Comparison of ENCODE assay signal across 17 cellular contexts in genomic region chr16:80125677-80126076, GRCh38.
DNase-seq lines count a peak whose midpoint lies in the region; ATAC-seq and TF ChIP-seq lines count a peak whose summit lies in the region.
"Had no signal": no experiment of that assay in that cellular context is flagged by ENCODE, and none has a peak within 500 bp of the region (broad histone marks: within the 10 kb centered on the region; RNA-seq: fewer than 3 reads in every experiment).

No MANE protein-coding gene starts in this region.

- 58% methylated on average over 5 of the region's 5 CpGs for WGBS in right cardiac atrium
- 40 to 48% (median 41%) methylated on average over 5 of the region's 5 CpGs for WGBS in psoas muscle, 3 donors

- H3K4me3 ChIP-seq in AG10803 (ENCODE audit: low read length) (no peak overlapping the region), right cardiac atrium (ENCODE audit: low read length) (no peak overlapping the region), psoas muscle (no peak overlapping the region)
- H3K4me3 ChIP-seq: Peyer's patch had no signal

- H3K27me3 Mint-ChIP-seq in activated T-helper 17 cell treated with anti-CD3 and anti-CD28 coated beads, Interleukin-2, amount 50 U/mL, for 72 hours = peaks cover 13% of the 10 kb centered on the region
- peaks cover 4% of the 10 kb centered on the region for H3K27me3 Mint-ChIP-seq in activated naive CD4-positive, alpha-beta T cell treated with anti-CD3 and anti-CD28 coated beads for 36 hours (ENCODE audit: low read depth)

- H3K27ac ChIP-seq in right cardiac atrium (ENCODE audit: low read length) (no peak overlapping the region), psoas muscle (no peak overlapping the region)
- H3K27ac ChIP-seq: Peyer's patch had no signal

- H3K9me3 ChIP-seq in right cardiac atrium (ENCODE audit: control insufficient read depth, low read length) (no peaks in the 10 kb centered on the region), psoas muscle (no peaks in the 10 kb centered on the region)
- H3K9me3 ChIP-seq: Peyer's patch had no signal

- DNase-seq in AG10803 (ENCODE audit: low read depth) (peak; percentile 49), fibroblast of gingiva (ENCODE audit: low read depth) (peak; percentile 5), right cardiac atrium (peak; percentile 36 to 83 (median 73)), psoas muscle (peak; percentile 23 to 62)
- DNase-seq in activated naive CD4-positive, alpha-beta T cell treated with anti-CD3 and anti-CD28 coated beads for 36 hours = no peak
- DNase-seq: COR-L47, DMS153, H9, Karpas-422, NCI-H1930, NCI-H2171, NCI-H510A, Peyer's patch had no signal

- CTCF ChIA-PET in activated naive CD4-positive, alpha-beta T cell treated with anti-CD3 and anti-CD28 coated beads for 36 hours (lab: Charles Lee) = no interaction called here

- intact Hi-C loops in right cardiac atrium (cut with DNase I) (no loop called here), psoas muscle (cut with DNase I) (no loop called here)
- intact Hi-C loops in activated naive CD4-positive, alpha-beta T cell treated with anti-CD3 and anti-CD28 coated beads for 36 hours (cut with micrococcal nuclease) = no loop called here

- H3K4me1 Mint-ChIP-seq in activated T-helper 17 cell treated with anti-CD3 and anti-CD28 coated beads, Interleukin-2, amount 50 U/mL, for 72 hours = no peaks in the 10 kb centered on the region
- no peaks in the 10 kb centered on the region for H3K4me1 Mint-ChIP-seq in activated naive CD4-positive, alpha-beta T cell treated with anti-CD3 and anti-CD28 coated beads for 36 hours (ENCODE audit: low read depth)
- H3K4me1 Mint-ChIP-seq: CD14-positive monocyte, H9 had no signal

- H3K27me3 ChIP-seq in right cardiac atrium (ENCODE audit: control insufficient read depth, insufficient read depth) (no peaks in the 10 kb centered on the region), psoas muscle (ENCODE audit: insufficient read depth in 3 of 3, low read length in 2 of 3) (no peaks in the 10 kb centered on the region)
- H3K27me3 ChIP-seq: Peyer's patch had no signal

- H3K4me1 ChIP-seq in right cardiac atrium (ENCODE audit: control insufficient read depth, insufficient read depth, low read length) = no peaks in the 10 kb centered on the region
- H3K4me1 ChIP-seq in psoas muscle = no peaks in the 10 kb centered on the region
- H3K4me1 ChIP-seq: Peyer's patch had no signal

- H3K36me3 Mint-ChIP-seq in activated T-helper 17 cell treated with anti-CD3 and anti-CD28 coated beads, Interleukin-2, amount 50 U/mL, for 72 hours (ENCODE audit: low read depth) = no peaks in the 10 kb centered on the region
- H3K36me3 Mint-ChIP-seq in activated naive CD4-positive, alpha-beta T cell treated with anti-CD3 and anti-CD28 coated beads for 36 hours (ENCODE audit: low read depth) = no peaks in the 10 kb centered on the region
- H3K36me3 Mint-ChIP-seq: CD14-positive monocyte had no signal

- no peak overlapping the region for H3K4me3 Mint-ChIP-seq in activated T-helper 17 cell treated with anti-CD3 and anti-CD28 coated beads, Interleukin-2, amount 50 U/mL, for 72 hours
- H3K4me3 Mint-ChIP-seq in activated naive CD4-positive, alpha-beta T cell treated with anti-CD3 and anti-CD28 coated beads for 36 hours = no peak overlapping the region
- H3K4me3 Mint-ChIP-seq: CD14-positive monocyte, H9 had no signal

- no peak overlapping the region for H3K27ac Mint-ChIP-seq in activated T-helper 17 cell treated with anti-CD3 and anti-CD28 coated beads, Interleukin-2, amount 50 U/mL, for 72 hours
- H3K27ac Mint-ChIP-seq in activated naive CD4-positive, alpha-beta T cell treated with anti-CD3 and anti-CD28 coated beads for 36 hours = no peak overlapping the region
- H3K27ac Mint-ChIP-seq: CD14-positive monocyte, H9 had no signal

- no peaks in the 10 kb centered on the region for H3K9me3 Mint-ChIP-seq in activated T-helper 17 cell treated with anti-CD3 and anti-CD28 coated beads, Interleukin-2, amount 50 U/mL, for 72 hours
- no peaks in the 10 kb centered on the region for H3K9me3 Mint-ChIP-seq in activated naive CD4-positive, alpha-beta T cell treated with anti-CD3 and anti-CD28 coated beads for 36 hours
- H3K9me3 Mint-ChIP-seq: H9 had no signal

- ATAC-seq in right cardiac atrium (peak; percentile 39 to 83), psoas muscle (no peak), GM18867 (IDR thresholded peaks at IDR 0.05; ENCODE audit: unreplicated experiment) (no peak), HG03045 (IDR thresholded peaks at IDR 0.05; ENCODE audit: unreplicated experiment) (no peak)
- no peak for ATAC-seq in activated T-helper 17 cell treated with anti-CD3 and anti-CD28 coated beads, Interleukin-2, amount 50 U/mL, for 72 hours (replicated peaks)

- TF ChIP-seq CTCF in AG10803 (conservative IDR thresholded peaks at IDR 0.05; ENCODE audit: low read length) (no peak), psoas muscle (IDR thresholded peaks at IDR 0.05) (no peak)

- H3K36me3 ChIP-seq in psoas muscle (ENCODE audit: insufficient read depth in 1 of 2, low read depth in 1 of 2) = no peaks in the 10 kb centered on the region
- H3K36me3 ChIP-seq: Peyer's patch had no signal

Comparison
In these comparisons a context has a peak if more than half of its experiments do, and no peak if none do; other contexts are left out.
1. ATAC-seq: peak in right cardiac atrium (2 of 2); none in psoas muscle (0 of 4), activated T-helper 17 cell treated with anti-CD3 and anti-CD28 coated beads, Interleukin-2, amount 50 U/mL, for 72 hours (single experiment), GM18867 (single experiment) and HG03045 (single experiment).